ENCODE assay signal across 9 cellular contexts in the genomic region with DNA sequence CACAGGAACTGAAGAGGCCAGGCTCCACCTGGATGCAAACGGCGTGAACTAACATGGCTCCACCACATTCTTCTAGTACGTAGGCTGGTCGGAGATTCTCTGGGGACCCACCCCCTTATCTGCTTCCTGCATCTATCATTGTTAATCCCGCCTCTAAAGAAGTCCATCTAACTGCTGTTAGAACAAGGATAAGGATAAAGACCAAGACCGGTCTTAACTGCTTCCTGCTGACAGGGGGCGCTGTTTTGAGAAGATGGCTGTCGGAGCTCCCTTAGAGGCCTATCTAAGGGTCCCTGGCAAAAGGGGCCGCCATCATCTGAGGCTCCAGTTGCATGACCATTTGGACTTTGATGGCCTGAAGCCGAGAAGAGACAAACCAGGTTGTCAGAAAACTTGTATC. TPM values are rescaled to one million over a fixed set of nuclear protein-coding genes. Genes with fewer than 3 reads are reported as not detected.
DNase-seq lines count a peak whose midpoint lies in the region; ATAC-seq and TF ChIP-seq lines count a peak whose summit lies in the region.
"Had no signal": no experiment of that assay in that cellular context is flagged by ENCODE, and none has a peak within 500 bp of the region (broad histone marks: within the 10 kb centered on the region; RNA-seq: fewer than 3 reads in every experiment).

No MANE protein-coding gene starts in this region.

- no peaks in the 10 kb centered on the region for H3K79me2 ChIP-seq in KMS-11 (ENCODE audit: insufficient read depth, low read depth)

- no peak for ATAC-seq in HG02870 (IDR thresholded peaks at IDR 0.05; ENCODE audit: unreplicated experiment)

- H3K4me1 Mint-ChIP-seq in activated CD4-positive, alpha-beta memory T cell treated with anti-CD3 and anti-CD28 coated beads for 36 hours (ENCODE audit: low read depth) = peaks cover 4% of the 10 kb centered on the region

- H3K36me3 Mint-ChIP-seq in activated CD4-positive, alpha-beta memory T cell treated with anti-CD3 and anti-CD28 coated beads for 36 hours = peaks cover 2% of the 10 kb centered on the region

- intact Hi-C loops in A673 (cut with micrococcal nuclease; ENCODE audit: unreplicated experiment) (no loop called here), lower leg skin (cut with DNase I; ENCODE audit: low total_unique reads) (no loop called here)
- intact Hi-C loops in activated CD4-positive, alpha-beta memory T cell treated with anti-CD3 and anti-CD28 coated beads for 36 hours (cut with micrococcal nuclease) = loop anchor here (1.0 kb wide), 1 partner anchor 38 kb away; a partner anchor contains a TSS

- no peaks in the 10 kb centered on the region for H3K27me3 Mint-ChIP-seq in activated CD4-positive, alpha-beta memory T cell treated with anti-CD3 and anti-CD28 coated beads for 36 hours
- H3K27me3 Mint-ChIP-seq: stimulated activated naive CD8-positive, alpha-beta T cell treated with anti-CD3 and anti-CD28 coated beads, Interleukin-15, Interleukin-2, amounts not matched to agents 100 ng/mL and 50 ng/mL, for 24 hours had no signal

- H3K4me1 ChIP-seq in A673 (ENCODE audit: insufficient read depth, low read length, poor library complexity, severe bottlenecking) = no peaks in the 10 kb centered on the region
- H3K4me1 ChIP-seq in KMS-11 (ENCODE audit: low read depth, poor library complexity, severe bottlenecking) = no peaks in the 10 kb centered on the region

- H3K4me3 Mint-ChIP-seq in activated CD4-positive, alpha-beta memory T cell treated with anti-CD3 and anti-CD28 coated beads for 36 hours = no peak overlapping the region
- H3K4me3 Mint-ChIP-seq: stimulated activated naive CD8-positive, alpha-beta T cell treated with anti-CD3 and anti-CD28 coated beads, Interleukin-15, Interleukin-2, amounts not matched to agents 100 ng/mL and 50 ng/mL, for 24 hours had no signal

- H3K9ac ChIP-seq in KMS-11 = no peak overlapping the region

- TF ChIP-seq POLR2A in lower leg skin (IDR thresholded peaks at IDR 0.05) = no peak

- no peak overlapping the region for H3K4me2 ChIP-seq in KMS-11

- POLR2A ChIA-PET in A673 (lab: Charles Lee; ENCODE audit: low non-redundant PET) = no interaction called here
- POLR2A ChIA-PET in activated CD4-positive, alpha-beta memory T cell treated with anti-CD3 and anti-CD28 coated beads for 36 hours (lab: Charles Lee) = interaction anchor here (0.8 to 1.2 kb wide), 3 partner anchors 38 to 288 kb away, joined by 3 to 6 read pairs (median 3); a partner anchor contains a TSS

- no peaks in the 10 kb centered on the region for H3K36me3 ChIP-seq in A673 (ENCODE audit: insufficient read depth, low read length, poor library complexity, severe bottlenecking)
- no peaks in the 10 kb centered on the region for H3K36me3 ChIP-seq in KMS-11 (ENCODE audit: insufficient read depth)

- DNase-seq in A673 (ENCODE audit: low spot score) = peak; percentile 68
- peak; percentile 65 for DNase-seq in activated CD4-positive, alpha-beta memory T cell treated with anti-CD3 and anti-CD28 coated beads for 36 hours
- peak; percentile 36 for DNase-seq in fibroblast of pulmonary artery (ENCODE audit: low read depth)
- DNase-seq in stimulated activated CD4-positive, alpha-beta T cell treated with anti-CD3 and anti-CD28 coated beads, Interleukin-12 subunit alpha, Interleukin-12 subunit beta, amount 100 ng/mL, for 48 hours (ENCODE audit: low read depth in 2 of 3, low spot score in 1 of 3) = peak; percentile 17 to 48 (median 38)
- no peak for DNase-seq in NCI-H128 (lab: John Stamatoyannopoulos, UW; ENCODE audit: unreplicated experiment)
- DNase-seq in lower leg skin (ENCODE audit: low spot score in 2 of 2) = no peak

- no peak overlapping the region for H3K4me3 ChIP-seq in A673 (ENCODE audit: low read depth, low read length, poor library complexity, severe bottlenecking)
- no peak overlapping the region for H3K4me3 ChIP-seq in KMS-11 (IDR thresholded peaks at IDR 0.05; ENCODE audit: insufficient read depth, low read depth, low read length)
- no peak overlapping the region for H3K4me3 ChIP-seq in fibroblast of pulmonary artery (replicated peaks; ENCODE audit: low read depth, low read length)
- no peak overlapping the region for H3K4me3 ChIP-seq in lower leg skin (ENCODE audit: low read depth, poor library complexity, severe bottlenecking)

- no peak overlapping the region for H3K27ac ChIP-seq in A673 (ENCODE audit: low read depth, low read length, poor library complexity, severe bottlenecking)
- no peak overlapping the region for H3K27ac ChIP-seq in KMS-11

- H3K9me3 Mint-ChIP-seq in activated CD4-positive, alpha-beta memory T cell treated with anti-CD3 and anti-CD28 coated beads for 36 hours = peaks cover 8% of the 10 kb centered on the region

- H3K27me3 ChIP-seq in A673 (replicated peaks; ENCODE audit: insufficient read depth, low read depth, low read length, poor library complexity) (no peaks in the 10 kb centered on the region), KMS-11 (ENCODE audit: insufficient read depth, low read depth) (no peaks in the 10 kb centered on the region)

- 50 to 51% methylated on average over 10 of the region's 10 CpGs for WGBS in lower leg skin, 2 donors

- no peaks in the 10 kb centered on the region for H3K9me3 ChIP-seq in A673 (ENCODE audit: low read depth, low read length, poor library complexity, severe bottlenecking)

- H3K27ac Mint-ChIP-seq in activated CD4-positive, alpha-beta memory T cell treated with anti-CD3 and anti-CD28 coated beads for 36 hours = no peak overlapping the region
- H3K27ac Mint-ChIP-seq: stimulated activated naive CD8-positive, alpha-beta T cell treated with anti-CD3 and anti-CD28 coated beads, Interleukin-15, Interleukin-2, amounts not matched to agents 100 ng/mL and 50 ng/mL, for 24 hours had no signal

- TF ChIP-seq CTCF in A673 (conservative IDR thresholded peaks at IDR 0.05; ENCODE audit: low read depth, low read length) (peak; percentile 76), KMS-11 (conservative IDR thresholded peaks at IDR 0.05; ENCODE audit: low read depth, low read length) (peak; percentile 28), fibroblast of pulmonary artery (IDR thresholded peaks at IDR 0.05; ENCODE audit: low read length, missing control alignments) (peak; percentile 47), lower leg skin (IDR thresholded peaks at IDR 0.05) (no peak)

- CTCF ChIA-PET in A673 (lab: Charles Lee) = interaction anchor here (1.0 kb wide), 1 partner anchor 37 kb away, joined by 3 read pairs; no protein-coding TSS in a partner anchor
- CTCF ChIA-PET in activated CD4-positive, alpha-beta memory T cell treated with anti-CD3 and anti-CD28 coated beads for 36 hours (lab: Charles Lee) = interaction anchor here (0.6 to 5.5 kb wide), 27 partner anchors 9 to 422 kb away, joined by 3 to 99 read pairs (median 3); a partner anchor contains a TSS

- no peak overlapping the region for H2AFZ ChIP-seq in KMS-11 (ENCODE audit: low read depth)

- no TSS peak for BruUV-seq in A673 (replicated peaks; lab: Mats Ljungman, UMichigan)

- H4K20me1 ChIP-seq in KMS-11 (ENCODE audit: insufficient read depth) = no peaks in the 10 kb centered on the region

RNA-seq across cellular contexts. Expression of a gene that starts 25.8 kb away (rescaled TPM):
- 0.55 and 0.75 TPM in 2 replicates for total RNA-seq in A673 (2021)
- total RNA-seq in activated CD4-positive, alpha-beta memory T cell treated with anti-CD3 and anti-CD28 coated beads for 36 hours = 10 to 100 TPM; 19.7 to 22.4 TPM
- total RNA-seq in lower leg skin = 10 to 100 TPM in 3 of 4 donors, 1 to 10 TPM in 1; 9.9 to 31.7 (median 20.9) TPM

RNA-seq across cellular contexts. Expression of a gene that starts 35.5 kb away (rescaled TPM):
- total RNA-seq in A673 (2021) = 0.69 and 0.74 TPM in 2 replicates
- under 1 TPM; 0.71 to 0.94 TPM for total RNA-seq in activated CD4-positive, alpha-beta memory T cell treated with anti-CD3 and anti-CD28 coated beads for 36 hours
- 10 to 100 TPM in 3 of 4 donors, 1 to 10 TPM in 1; 7.6 to 30.6 (median 17.6) TPM for total RNA-seq in lower leg skin

RNA-seq across cellular contexts. Expression of a gene that starts 38.7 kb away (rescaled TPM):
- total RNA-seq in A673 (2021) = 113 and 122 TPM in 2 replicates
- 10 to 100 TPM; 50.8 to 53.2 TPM for total RNA-seq in activated CD4-positive, alpha-beta memory T cell treated with anti-CD3 and anti-CD28 coated beads for 36 hours
- 10 to 100 TPM; 39.5 to 53.0 (median 48.7) TPM for total RNA-seq in lower leg skin

RNA-seq across cellular contexts. Expression of a gene that starts 38.9 kb away (rescaled TPM):
- total RNA-seq in A673 (2021) (330 and 341 TPM in 2 replicates), lower leg skin (100 to 1,000 TPM in 3 of 4 donors, 10 to 100 TPM in 1; 93.9 to 120 (median 110) TPM)
- 100 to 1,000 TPM; 180 to 187 TPM for total RNA-seq in activated CD4-positive, alpha-beta memory T cell treated with anti-CD3 and anti-CD28 coated beads for 36 hours

RNA-seq across cellular contexts. Expression of a gene that starts 41.8 kb away (rescaled TPM):
- total RNA-seq in A673 (2021) = not detected in 2 replicates
- total RNA-seq in activated CD4-positive, alpha-beta memory T cell treated with anti-CD3 and anti-CD28 coated beads for 36 hours = not detected
- total RNA-seq in lower leg skin = not detected

Comparison
In these comparisons a context has a peak if more than half of its experiments do, and no peak if none do; other contexts are left out.
1. DNase-seq: peak in A673 (single experiment), activated CD4-positive, alpha-beta memory T cell treated with anti-CD3 and anti-CD28 coated beads for 36 hours (single experiment), fibroblast of pulmonary artery (single experiment) and stimulated activated CD4-positive, alpha-beta T cell treated with anti-CD3 and anti-CD28 coated beads, Interleukin-12 subunit alpha, Interleukin-12 subunit beta, amount 100 ng/mL, for 48 hours (3 of 3); none in NCI-H128 (single experiment) and lower leg skin (0 of 2).
2. CTCF ChIP-seq: peak in A673 (single experiment), KMS-11 (single experiment) and fibroblast of pulmonary artery (single experiment); none in lower leg skin (0 of 3).